In the genomic region with DNA sequence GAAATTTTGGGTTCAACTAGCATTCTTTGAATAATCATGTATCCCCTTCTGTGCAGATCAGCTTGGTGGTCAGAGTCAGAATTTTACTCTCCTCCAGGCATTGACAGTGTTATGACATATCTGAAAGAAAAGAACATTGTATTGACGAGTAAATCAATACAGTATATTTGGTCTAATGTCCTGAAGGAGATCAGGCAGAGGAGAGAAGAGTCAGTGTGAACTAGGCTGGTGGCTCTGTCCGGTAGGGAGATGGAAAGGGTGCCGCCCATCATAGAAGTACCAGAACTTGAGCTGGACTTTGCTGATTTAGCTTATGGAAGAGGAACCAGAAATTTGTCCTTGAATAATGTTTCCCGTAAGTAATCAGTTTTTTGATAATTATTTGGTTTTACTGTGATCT, we compare ENCODE assay signal across 10 cellular contexts. TPM values are rescaled to one million over a fixed set of nuclear protein-coding genes. Genes with fewer than 3 reads are reported as not detected.
DNase-seq lines count a peak whose midpoint lies in the region; ATAC-seq and TF ChIP-seq lines count a peak whose summit lies in the region.
"Had no signal": no experiment of that assay in that cellular context is flagged by ENCODE, and none has a peak within 500 bp of the region (broad histone marks: within the 10 kb centered on the region; RNA-seq: fewer than 3 reads in every experiment).

A gene (plus strand): TSS at position 301 of the 400 bp plus-strand sequence. CDS start 555 bp downstream, outside the sequence.

- H3K27ac Mint-ChIP-seq in naive thymus-derived CD4-positive, alpha-beta T cell = peak within 1 kb of the TSS; percentile 25 to 92 (median 57)

- H3K9me3 Mint-ChIP-seq in naive thymus-derived CD4-positive, alpha-beta T cell = no peaks in the 10 kb centered on the region

- POLR2A ChIA-PET in AG04449 (lab: Yijun Ruan, JAX) = no interaction called here
- POLR2A ChIA-PET in naive thymus-derived CD4-positive, alpha-beta T cell (lab: Charles Lee) = interaction anchor here (1.3 kb wide), 1 partner anchor 181 kb away, joined by 3 read pairs; a partner anchor contains a TSS

- H3K4me3 ChIP-seq in AG04449 (ENCODE audit: low read depth, low read length) (peak within 1 kb of the TSS; percentile 48), HUES64 (ENCODE audit: low read length) (peak within 1 kb of the TSS; percentile 56), ectodermal cell (ENCODE audit: insufficient read depth, low read depth, low read length) (peak within 1 kb of the TSS; percentile 34), mucosa of descending colon (no peak within 1 kb of the TSS)
- H3K4me3 ChIP-seq in naive thymus-derived CD4-positive, alpha-beta T cell (ENCODE audit: low read length) = peak within 1 kb of the TSS; percentile 58

- H3K27me3 ChIP-seq in HUES64 (ENCODE audit: insufficient read depth, low read length) (peaks cover 63% of the 10 kb centered on the region), ectodermal cell (ENCODE audit: control insufficient read depth, insufficient read depth, low read length, poor library complexity, severe bottlenecking) (peaks cover 51% of the 10 kb centered on the region)
- no peaks in the 10 kb centered on the region for H3K27me3 ChIP-seq in naive thymus-derived CD4-positive, alpha-beta T cell (ENCODE audit: control insufficient read depth in 2 of 2, insufficient read depth in 2 of 2, low read length in 2 of 2)

- CTCF ChIA-PET in AG04449 (lab: Yijun Ruan, JAX) = interaction anchor here (1.3 kb wide), 1 partner anchor 11 kb away, joined by 4 read pairs; no protein-coding TSS in a partner anchor
- CTCF ChIA-PET in naive thymus-derived CD4-positive, alpha-beta T cell (lab: Charles Lee) = no interaction called here

- 94% methylated on average over 4 of the region's 4 CpGs for WGBS in HUES64
- 94% methylated on average over 4 of the region's 4 CpGs for WGBS in ectodermal cell, 2 experiments

- no peak for ATAC-seq in naive thymus-derived CD4-positive, alpha-beta T cell
- ATAC-seq in mucosa of descending colon (no peak), GM19035 (IDR thresholded peaks at IDR 0.05; ENCODE audit: unreplicated experiment) (no peak)

- H3K9ac ChIP-seq in HUES64 (ENCODE audit: low read depth, low read length) = peak within 1 kb of the TSS; percentile 73

- intact Hi-C loops in naive thymus-derived CD4-positive, alpha-beta T cell (cut with micrococcal nuclease) = loop anchor here (2.0 to 5.0 kb wide), 4 partner anchors 179 to 359 kb away; a partner anchor contains a TSS
- intact Hi-C loops in mucosa of descending colon (cut with DNase I, micrococcal nuclease) = no loop called here

- no peaks in the 10 kb centered on the region for H3K9me3 ChIP-seq in HUES64 (ENCODE audit: insufficient read depth, low read depth, low read length)
- H3K9me3 ChIP-seq in ectodermal cell (ENCODE audit: control insufficient read depth, low read length) = no peaks in the 10 kb centered on the region
- no peaks in the 10 kb centered on the region for H3K9me3 ChIP-seq in naive thymus-derived CD4-positive, alpha-beta T cell (ENCODE audit: control insufficient read depth in 2 of 3, low read length in 3 of 3)
- no peaks in the 10 kb centered on the region for H3K9me3 ChIP-seq in mucosa of descending colon

- H3K4me1 Mint-ChIP-seq in naive thymus-derived CD4-positive, alpha-beta T cell = peaks cover 17 to 90% (median 23%) of the 10 kb centered on the region in 7 donors

- TF ChIP-seq CTCF in AG04449 (IDR thresholded peaks at IDR 0.05; ENCODE audit: insufficient read depth, low read length, missing control alignments) (no peak), mucosa of descending colon (IDR thresholded peaks at IDR 0.05) (no peak)

- DNase-seq in AG04449 (ENCODE audit: low read depth, low spot score) = no peak
- no peak for DNase-seq in naive thymus-derived CD4-positive, alpha-beta T cell
- no peak for DNase-seq in NCI-H526 treated with DMSO at 0.1 percent for 48 hours (lab: John Stamatoyannopoulos, UW)
- DNase-seq in mucosa of descending colon = no peak
- no peak for DNase-seq in SW 1271 (lab: John Stamatoyannopoulos, UW)
- DNase-seq: NCI-H446; stimulated activated CD4-positive, alpha-beta T cell treated with anti-CD3 and anti-CD28 coated beads, Interleukin-1b, Interleukin-23, amount 100 ng/mL, for 48 hours had no signal

- H3K27me3 Mint-ChIP-seq in naive thymus-derived CD4-positive, alpha-beta T cell = peaks cover 0 to 39% (median 4%) of the 10 kb centered on the region in 5 donors

- H3K36me3 ChIP-seq in HUES64 (ENCODE audit: insufficient read depth, low read length) = no peaks in the 10 kb centered on the region
- no peaks in the 10 kb centered on the region for H3K36me3 ChIP-seq in ectodermal cell (ENCODE audit: control insufficient read depth, insufficient read depth, low read length)
- no peaks in the 10 kb centered on the region for H3K36me3 ChIP-seq in naive thymus-derived CD4-positive, alpha-beta T cell (ENCODE audit: control insufficient read depth in 2 of 3, insufficient read depth in 3 of 3, low read length in 3 of 3)
- no peaks in the 10 kb centered on the region for H3K36me3 ChIP-seq in mucosa of descending colon (ENCODE audit: low read depth)

- H3K27ac ChIP-seq in HUES64 (ENCODE audit: low read depth, low read length) (no peak within 1 kb of the TSS), ectodermal cell (ENCODE audit: insufficient read depth, low read depth, low read length, poor library complexity, severe bottlenecking) (no peak within 1 kb of the TSS)
- no peak within 1 kb of the TSS for H3K27ac ChIP-seq in naive thymus-derived CD4-positive, alpha-beta T cell (ENCODE audit: low read depth, low read length)

- H3K36me3 Mint-ChIP-seq in naive thymus-derived CD4-positive, alpha-beta T cell = peaks cover 0 to 38% (median 0%) of the 10 kb centered on the region in 5 donors

- H3K4me1 ChIP-seq in HUES64 (ENCODE audit: insufficient read depth, low read length) = peaks cover 17% of the 10 kb centered on the region; the same call in 1 of the 2 replicates
- H3K4me1 ChIP-seq in ectodermal cell (ENCODE audit: control insufficient read depth, insufficient read depth, low read length) = no peaks in the 10 kb centered on the region
- peaks cover 7 to 16% of the 10 kb centered on the region in 2 donors for H3K4me1 ChIP-seq in naive thymus-derived CD4-positive, alpha-beta T cell (ENCODE audit: control insufficient read depth in 2 of 2, insufficient read depth in 2 of 2, low read length in 2 of 2)
- H3K4me1 ChIP-seq in mucosa of descending colon (ENCODE audit: low read depth) = no peaks in the 10 kb centered on the region

- peak within 1 kb of the TSS; percentile 76 to 87 (median 80) for H3K4me3 Mint-ChIP-seq in naive thymus-derived CD4-positive, alpha-beta T cell

RNA-seq across cellular contexts. Expression of the gene that starts here (rescaled TPM):
- 1.7 TPM for polyA plus RNA-seq in HUES64 (2013, experiment 1 of 2)
- polyA plus RNA-seq in HUES64 (2013, experiment 2 of 2) = 2.0 TPM
- 0.93 TPM for polyA plus RNA-seq in ectodermal cell (2013, experiment 1 of 4)
- 1.2 TPM for polyA plus RNA-seq in ectodermal cell (2013, experiment 2 of 4)
- 0.64 TPM for polyA plus RNA-seq in ectodermal cell (2013, experiment 3 of 4)
- polyA plus RNA-seq in ectodermal cell (2013, experiment 4 of 4) = not detected
- total RNA-seq in naive thymus-derived CD4-positive, alpha-beta T cell = 10 to 100 TPM in 2 of 5 experiments, 1 to 10 TPM in 3; 3.0 to 79.3 (median 5.6) TPM
- 10 to 100 TPM; 24.4 to 52.1 TPM for polyA plus RNA-seq in naive thymus-derived CD4-positive, alpha-beta T cell
- total RNA-seq in mucosa of descending colon = 1 to 10 TPM in 2 of 3 donors, not detected in 1; 4.2 to 5.6 TPM

Comparison
In these comparisons a context has a peak if more than half of its experiments do, and no peak if none do; other contexts are left out.
1. intact Hi-C loops: an anchor here in naive thymus-derived CD4-positive, alpha-beta T cell (2.0 to 5.0 kb wide); none called in mucosa of descending colon.